13 cellular contexts compared by ENCODE assay signal in the genomic region with DNA sequence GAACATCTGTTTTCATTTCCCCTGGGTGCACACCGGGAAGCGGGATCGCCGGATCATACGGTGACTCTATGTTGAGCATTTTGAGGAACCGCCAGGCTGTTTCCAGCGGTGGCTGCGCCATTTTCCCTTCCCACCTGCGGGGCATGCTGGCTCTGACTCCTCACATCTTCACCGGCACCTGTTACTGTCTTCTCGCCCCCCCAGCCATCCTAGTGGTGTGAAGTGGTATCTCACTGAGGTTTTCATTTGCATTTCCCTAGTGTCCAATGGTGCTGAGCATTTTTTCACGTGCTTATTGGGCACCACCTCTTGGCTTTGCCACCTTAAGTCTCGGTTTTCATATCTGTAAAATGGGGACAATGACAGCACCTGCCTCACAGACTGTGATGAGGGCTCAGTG. TPM values are rescaled to one million over a fixed set of nuclear protein-coding genes. Genes with fewer than 3 reads are reported as not detected.
A peak's percentile ranks its signal among the peaks of the same experiment; 100 is the strongest.
DNase-seq lines count a peak whose midpoint lies in the region; ATAC-seq, FAIRE-seq and TF ChIP-seq lines count a peak whose summit lies in the region.
"Had no signal": no experiment of that assay in that cellular context is flagged by ENCODE, and none has a peak within 500 bp of the region (broad histone marks: within the 10 kb centered on the region; RNA-seq: fewer than 3 reads in every experiment).

No MANE protein-coding gene starts in this region.

- RAD21 ChIA-PET in GM12878 (lab: Charles Lee; ENCODE audit: unreplicated experiment): no interaction called here

- WGBS in GM12878 (ENCODE audit: insufficient coverage, insufficient replicate concordance, low lambda C conversion rate, missing lambda C conversion rate): 53% methylated on average over 13 of the region's 13 CpGs
- 69 to 88% methylated on average over 13 of the region's 13 CpGs for WGBS in body of pancreas, 2 donors

- H3K4me3 ChIP-seq in AG10803 (ENCODE audit: low read length): no peak overlapping the region
- H3K4me3 ChIP-seq in H7 (ENCODE audit: insufficient read depth, low read depth, low read length): no peak overlapping the region
- H3K4me3 ChIP-seq in GM12878: no peak overlapping the region
- no peak overlapping the region for H3K4me3 ChIP-seq in body of pancreas
- H3K4me3 ChIP-seq: adrenal gland, upper lobe of right lung had no signal

- H3K36me3 Mint-ChIP-seq in mesothelial cell of epicardium: no peaks in the 10 kb centered on the region
- H3K36me3 Mint-ChIP-seq: activated CD8-positive, alpha-beta memory T cell treated with anti-CD3 and anti-CD28 coated beads, Interleukin-2, amount 10 ng/mL, durations not matched to agents 7 days and 5 days had no signal

- TF ChIP-seq EP300 in GM12878 (IDR thresholded peaks at IDR 0.05; ENCODE audit: borderline replicate concordance in 1 of 2, control insufficient read depth in 1 of 2, low read depth in 2 of 2, low read length in 2 of 2): no peak

- no TSS peak for BruUV-seq in GM12878 (replicated peaks; lab: Mats Ljungman, UMichigan)

- no peaks in the 10 kb centered on the region for H3K36me3 ChIP-seq in H7 (replicated peaks; ENCODE audit: control insufficient read depth, insufficient read depth, low read length)
- H3K36me3 ChIP-seq in GM12878 (ENCODE audit: control insufficient read depth in 2 of 2, insufficient read depth in 2 of 2, low read length in 1 of 2): no peaks in the 10 kb centered on the region
- H3K36me3 ChIP-seq in body of pancreas (replicated peaks in 1 of 2; ENCODE audit: insufficient read depth in 1 of 2, low read depth in 2 of 2): no peaks in the 10 kb centered on the region
- H3K36me3 ChIP-seq: adrenal gland, upper lobe of right lung had no signal

- H3K27me3 ChIP-seq in H7 (ENCODE audit: control insufficient read depth, insufficient read depth, low read length): no peaks in the 10 kb centered on the region; the same call in 1 of the 2 replicates
- peaks cover 2 to 6% of the 10 kb centered on the region in 2 experiments; a peak in 2 of 4 replicates for H3K27me3 ChIP-seq in GM12878 (replicated peaks in 1 of 2; ENCODE audit: control insufficient read depth in 2 of 2, insufficient read depth in 2 of 2, low read length in 1 of 2)
- no peaks in the 10 kb centered on the region for H3K27me3 ChIP-seq in body of pancreas
- H3K27me3 ChIP-seq: adrenal gland, upper lobe of right lung had no signal

- H2AFZ ChIP-seq in GM12878 (ENCODE audit: control insufficient read depth, low read depth, low read length): no peak overlapping the region

- H3K27ac ChIP-seq in GM12878 (ENCODE audit: control insufficient read depth, insufficient read depth) (no peak overlapping the region), body of pancreas (peak overlapping the region in 1 of 4 donors; percentile 15)
- H3K27ac ChIP-seq: upper lobe of right lung had no signal

- peak; percentile 22 for TF ChIP-seq CTCF in AG10803 (conservative IDR thresholded peaks at IDR 0.05; ENCODE audit: low read length)
- peak in 1 of 3 experiments; percentile 17; a peak in 1 of 6 replicates for TF ChIP-seq CTCF in GM12878 (IDR thresholded peaks at IDR 0.05 in 2 of 3, conservative IDR thresholded peaks at IDR 0.05 in 1 of 3; ENCODE audit: control insufficient read depth in 2 of 3, extremely low read depth in 1 of 3, insufficient read depth in 1 of 3, low read depth in 3 of 3, low read length in 3 of 3)
- peak; percentile 32 for TF ChIP-seq CTCF in mesothelial cell of epicardium (IDR thresholded peaks at IDR 0.05; ENCODE audit: unreplicated experiment)
- no peak for TF ChIP-seq CTCF in body of pancreas (IDR thresholded peaks at IDR 0.05)

- no peaks in the 10 kb centered on the region for H3K9me3 Mint-ChIP-seq in mesothelial cell of epicardium
- H3K9me3 Mint-ChIP-seq: effector memory CD8-positive, alpha-beta T cell; T-helper 1 cell treated with Interleukin-12 subunit alpha and Interleukin-12 subunit beta and Interleukin-4 antibody, amounts not matched to agents 30 μg/mL and 1 μg/mL, for 36 hours had no signal

- H3K27me3 Mint-ChIP-seq in mesothelial cell of epicardium (ENCODE audit: low read depth): peaks cover 26% of the 10 kb centered on the region

- no peak for TF ChIP-seq RAD21 in GM12878 (IDR thresholded peaks at IDR 0.05; ENCODE audit: insufficient read depth, low read depth, low read length)

- ATAC-seq in GM12878: peak; percentile 58
- ATAC-seq in HG02938 (IDR thresholded peaks at IDR 0.05; ENCODE audit: unreplicated experiment): no peak
- no peak for ATAC-seq in body of pancreas
- ATAC-seq: activated CD8-positive, alpha-beta memory T cell treated with anti-CD3 and anti-CD28 coated beads, Interleukin-2, amount 10 ng/mL, durations not matched to agents 7 days and 5 days; effector memory CD8-positive, alpha-beta T cell; upper lobe of right lung had no signal

- H3K27ac Mint-ChIP-seq in mesothelial cell of epicardium: no peak overlapping the region
- H3K27ac Mint-ChIP-seq: activated CD8-positive, alpha-beta memory T cell treated with anti-CD3 and anti-CD28 coated beads, Interleukin-2, amount 10 ng/mL, durations not matched to agents 7 days and 5 days; effector memory CD8-positive, alpha-beta T cell; T-helper 1 cell treated with Interleukin-12 subunit alpha and Interleukin-12 subunit beta and Interleukin-4 antibody, amounts not matched to agents 30 μg/mL and 1 μg/mL, for 36 hours had no signal

- CTCF ChIA-PET in GM12878 (lab: Yijun Ruan, JAX): no interaction called here

- no peak for FAIRE-seq in GM12878 (lab: Jason Lieb, UNC)

- in situ Hi-C loops in GM12878 (cut with MboI): no loop called here

- H4K20me1 ChIP-seq in GM12878 (ENCODE audit: control insufficient read depth, insufficient read depth): no peaks in the 10 kb centered on the region

- H3K4me1 Mint-ChIP-seq in mesothelial cell of epicardium: peaks cover 62% of the 10 kb centered on the region

- no peak overlapping the region for H3K9ac ChIP-seq in GM12878 (ENCODE audit: control insufficient read depth, insufficient read depth, low read length)

- no peak overlapping the region for H3K4me2 ChIP-seq in GM12878 (ENCODE audit: control insufficient read depth, insufficient read depth)

- no peaks in the 10 kb centered on the region for H3K9me3 ChIP-seq in GM12878 (replicated peaks; ENCODE audit: control insufficient read depth, insufficient read depth, low read length)
- no peaks in the 10 kb centered on the region for H3K9me3 ChIP-seq in body of pancreas
- H3K9me3 ChIP-seq: adrenal gland, upper lobe of right lung had no signal

- intact Hi-C loops in GM12878 (cut with micrococcal nuclease; ENCODE audit: unreplicated experiment): no loop called here
- intact Hi-C loops in body of pancreas (cut with DNase I): no loop called here

- DNase-seq in AG10803 (ENCODE audit: low read depth) (no peak), H7 (peak; percentile 84), GM12878 (ENCODE audit: low read depth, low spot score) (no peak), mesothelial cell of epicardium (ENCODE audit: low spot score in 2 of 2, unreplicated experiment in 2 of 2) (no peak), NCI-H1092 treated with DMSO at 0.1 percent for 48 hours (lab: John Stamatoyannopoulos, UW) (no peak), body of pancreas (no peak)
- DNase-seq in activated effector memory CD4-positive, alpha-beta T cell treated with Interleukin-2 at 50 U/mL for 16 hours: no peak
- DNase-seq: activated CD8-positive, alpha-beta memory T cell treated with anti-CD3 and anti-CD28 coated beads, Interleukin-2, amount 10 ng/mL, durations not matched to agents 7 days and 5 days; effector memory CD8-positive, alpha-beta T cell; upper lobe of right lung had no signal

- TF ChIP-seq POLR2A in GM12878 (IDR thresholded peaks at IDR 0.05; ENCODE audit: low read depth, low read length): no peak
- TF ChIP-seq POLR2A in body of pancreas (IDR thresholded peaks at IDR 0.05): no peak

- POLR2A ChIA-PET in GM12878 (lab: Charles Lee): no interaction called here

- H3K4me3 Mint-ChIP-seq in mesothelial cell of epicardium: no peak overlapping the region
- H3K4me3 Mint-ChIP-seq: activated CD8-positive, alpha-beta memory T cell treated with anti-CD3 and anti-CD28 coated beads, Interleukin-2, amount 10 ng/mL, durations not matched to agents 7 days and 5 days; effector memory CD8-positive, alpha-beta T cell; T-helper 1 cell treated with Interleukin-12 subunit alpha and Interleukin-12 subunit beta and Interleukin-4 antibody, amounts not matched to agents 30 μg/mL and 1 μg/mL, for 36 hours had no signal

- SMC1A ChIA-PET in GM12878 (lab: Charles Lee; ENCODE audit: uncharacterized antibody, unreplicated experiment): no interaction called here

- H3K79me2 ChIP-seq in GM12878 (ENCODE audit: control insufficient read depth, insufficient read depth, low read length): no peaks in the 10 kb centered on the region

- no peaks in the 10 kb centered on the region for H3K4me1 ChIP-seq in GM12878 (ENCODE audit: control insufficient read depth, insufficient read depth, low read length)
- peaks cover 36% of the 10 kb centered on the region for H3K4me1 ChIP-seq in body of pancreas

TF ChIP-seq in GM12878, 131 proteins besides CTCF, POLR2A, EP300 and RAD21 (continues in another document):
- TF ChIP-seq ETV6 (conservative IDR thresholded peaks at IDR 0.05 in 1 of 2, IDR thresholded peaks at IDR 0.05 in 1 of 2; ENCODE audit: borderline replicate concordance in 1 of 2, low read depth in 1 of 2) (no peak), EED (IDR thresholded peaks at IDR 0.05; ENCODE audit: low read depth) (no peak), ZNF384 (IDR thresholded peaks at IDR 0.05; ENCODE audit: borderline replicate concordance, low read depth, low read length) (no peak), ZNF622 (IDR thresholded peaks at IDR 0.05) (no peak)

RNA-seq across cellular contexts. Expression of gene EML1, which starts 44.1 kb away (rescaled TPM):
- 19.1 and 22.8 TPM in 2 replicates for total RNA-seq in H7 (2014; rRNA removed; shearing (Covaris generic))
- total RNA-seq in GM12878 (2013; cell fraction: nucleolus; rRNA removed): 0.77 TPM in 1 of 2 replicates, not detected in the other
- total RNA-seq in GM12878 (2014; rRNA removed) (0.16 TPM in 1 of 2 replicates, not detected in the other), GM12878 (2014; rRNA removed; fragmentation: Illumina TruSeq; extraction: Trizol) (0.13 TPM in 1 of 2 replicates, not detected in the other), GM12878 (2021) (0.21 TPM in 1 of 2 replicates, not detected in the other), mesothelial cell of epicardium (17.6 to 19.3 TPM (median 18.9 TPM) in 3 replicates), body of pancreas (10 to 100 TPM; 23.6 to 34.6 TPM)
- not detected for polyA plus RNA-seq in GM12878 (2011; ENCODE audit: low read depth)
- polyA plus RNA-seq in GM12878 (2011; rRNA removed) (2.9 and 3.4 TPM in 2 replicates), GM12878 (2014; fragmentation: Illumina TruSeq; extraction: Trizol) (0.10 TPM in 1 of 2 replicates, not detected in the other), GM12878 (2014; fragmentation: Nextera tagmentation; extraction: Ambion mirVana) (under 1 TPM; 0.05 to 0.16 TPM), GM12878 (2014; rRNA removed) (0.28 TPM in 1 of 2 replicates, not detected in the other), GM12878 (2016; fragmentation: Nextera tagmentation; extraction: Ambion mirVana) (under 1 TPM; 0.09 to 0.11 TPM)
- polyA plus RNA-seq in GM12878 (2011; cell fraction: cytosol; rRNA removed): 3.0 and 3.3 TPM in 2 replicates
- 5.4 and 5.5 TPM in 2 replicates for polyA plus RNA-seq in GM12878 (2011; cell fraction: nucleus; rRNA removed)
- 0.07 and 0.34 TPM in 2 replicates for polyA plus RNA-seq in GM12878 (2012)
- 7.5 and 13.5 TPM in 2 replicates for polyA minus RNA-seq in GM12878 (2011; rRNA and poly(A)+ RNA removed)
- polyA minus RNA-seq in GM12878 (2011; cell fraction: cytosol; rRNA and poly(A)+ RNA removed): 1.3 and 4.4 TPM in 2 replicates
- polyA minus RNA-seq in GM12878 (2011; cell fraction: nucleus; rRNA and poly(A)+ RNA removed): 5.2 and 7.0 TPM in 2 replicates
- total RNA-seq: activated CD8-positive, alpha-beta memory T cell treated with anti-CD3 and anti-CD28 coated beads, Interleukin-2, amount 10 ng/mL, durations not matched to agents 7 days and 5 days had no signal

Comparison
In these comparisons a context has a peak if more than half of its experiments do, and no peak if none do; other contexts are left out.
1. CTCF ChIP-seq: peak in AG10803 (single experiment) and mesothelial cell of epicardium (single experiment); none in body of pancreas (0 of 7).
2. RNA of gene EML1, which starts 44.1 kb away (total RNA-seq): 23.6 to 34.6 TPM in body of pancreas, 19.1 to 22.8 TPM in H7 and 17.6 to 19.3 TPM in mesothelial cell of epicardium; 0.13 to 0.77 TPM in GM12878; every median in the first group is over 10 times any median in the second.